ENCODE assay signal across 8 cellular contexts in genomic region chr7:103148131-103148993, GRCh38. TPM values are rescaled to one million over a fixed set of nuclear protein-coding genes. Genes with fewer than 3 reads are reported as not detected.
A peak's percentile ranks its signal among the peaks of the same experiment; 100 is the strongest.
DNase-seq lines count a peak whose midpoint lies in the region; ATAC-seq and TF ChIP-seq lines count a peak whose summit lies in the region.

No MANE protein-coding gene starts in this region.

- H2AFZ ChIP-seq in smooth muscle cell (ENCODE audit: low read depth) = peak overlapping the region; percentile 93

- peaks cover 19% of the 10 kb centered on the region for H3K79me2 ChIP-seq in smooth muscle cell (ENCODE audit: low read depth)

- no peaks in the 10 kb centered on the region for H3K27me3 ChIP-seq in cardiac muscle cell
- no peaks in the 10 kb centered on the region for H3K27me3 ChIP-seq in gastroesophageal sphincter
- H3K27me3 ChIP-seq in smooth muscle cell (ENCODE audit: low read depth) = no peaks in the 10 kb centered on the region

- TF ChIP-seq CTCF in cardiac muscle cell (IDR thresholded peaks at IDR 0.05; ENCODE audit: low read depth, low read length) (no peak), VCaP (conservative IDR thresholded peaks at IDR 0.05) (no peak), gastroesophageal sphincter (IDR thresholded peaks at IDR 0.05) (no peak), smooth muscle cell (IDR thresholded peaks at IDR 0.05; ENCODE audit: borderline replicate concordance, insufficient read depth, poor library complexity, severe bottlenecking) (no peak)

- WGBS in gastroesophageal sphincter (ENCODE audit: low coverage in 1 of 2), 2 donors = 0 to 2% methylated on average over 7 to 13 of the region's 13 CpGs
- WGBS in smooth muscle cell (ENCODE audit: low lambda C conversion rate) = 7% methylated on average over 13 of the region's 13 CpGs

- peak overlapping the region; percentile 91 for H3K9ac ChIP-seq in smooth muscle cell (ENCODE audit: low read depth)

- no peak for ATAC-seq in Right ventricle myocardium inferior
- ATAC-seq in gastroesophageal sphincter = no peak
- ATAC-seq in GM21529 (IDR thresholded peaks at IDR 0.05; ENCODE audit: unreplicated experiment) = no peak

- H3K4me3 ChIP-seq in cardiac muscle cell (peak overlapping the region; percentile 74), gastroesophageal sphincter (peak overlapping the region; percentile 67 to 74), smooth muscle cell (peak overlapping the region; percentile 87)

- H3K36me3 ChIP-seq in cardiac muscle cell (no peaks in the 10 kb centered on the region), gastroesophageal sphincter (no peaks in the 10 kb centered on the region), smooth muscle cell (ENCODE audit: low read depth) (no peaks in the 10 kb centered on the region)

- no peak for TF ChIP-seq POLR2A in gastroesophageal sphincter (IDR thresholded peaks at IDR 0.05)

- intact Hi-C loops in Right ventricle myocardium inferior (cut with DNase I) = loop anchor here (2.0 kb wide), 1 partner anchor 74 kb away; the partner anchor contains the start of genes ARMC10 and FBXL13

- H4K20me1 ChIP-seq in smooth muscle cell (ENCODE audit: low read depth) = no peaks in the 10 kb centered on the region

- no peaks in the 10 kb centered on the region for H3K9me3 ChIP-seq in cardiac muscle cell (ENCODE audit: low read depth)
- H3K9me3 ChIP-seq in gastroesophageal sphincter = no peaks in the 10 kb centered on the region
- no peaks in the 10 kb centered on the region for H3K9me3 ChIP-seq in smooth muscle cell (replicated peaks; ENCODE audit: low read depth)

- H3K27ac ChIP-seq in cardiac muscle cell (peak overlapping the region; percentile 97), VCaP (peak overlapping the region; percentile 96), gastroesophageal sphincter (peak overlapping the region; percentile 82 to 95 (median 94)), smooth muscle cell (ENCODE audit: low read depth) (peak overlapping the region; percentile 92)

- peak in 1 of 2 donors; percentile 12 for DNase-seq in cardiac muscle cell (ENCODE audit: low read depth in 1 of 2, low spot score in 1 of 2)
- no peak for DNase-seq in Right ventricle myocardium inferior (ENCODE audit: missing footprints)
- DNase-seq in smooth muscle cell (lab: John Stamatoyannopoulos, UW; ENCODE audit: unreplicated experiment) = no peak
- no peak for DNase-seq in GM19238 (ENCODE audit: insufficient read length, low spot score)
- no peak for DNase-seq in SHP77 treated with DMSO at 0.1 percent for 48 hours (lab: John Stamatoyannopoulos, UW)

- no peak for TF ChIP-seq EP300 in gastroesophageal sphincter (IDR thresholded peaks at IDR 0.05)

- H3K4me2 ChIP-seq in smooth muscle cell = peak overlapping the region; percentile 91

- H3F3A ChIP-seq in smooth muscle cell (ENCODE audit: low read depth) = peaks cover 8% of the 10 kb centered on the region

- H3K4me1 ChIP-seq in cardiac muscle cell (ENCODE audit: low read depth) (peaks cover 38% of the 10 kb centered on the region), gastroesophageal sphincter (peaks cover 4 to 41% (median 6%) of the 10 kb centered on the region in 3 donors), smooth muscle cell (ENCODE audit: low read depth) (peaks cover 26% of the 10 kb centered on the region)

RNA-seq across cellular contexts. Expression of gene NAPEPLD, which starts 0.5 kb away (rescaled TPM):
- total RNA-seq in cardiac muscle cell (7.0 and 9.2 TPM in 2 replicates), Right ventricle myocardium inferior (13.1 TPM), gastroesophageal sphincter (10 to 100 TPM in 1 of 4 donors, 1 to 10 TPM in 3; 7.1 to 19.1 (median 7.3) TPM), smooth muscle cell (5.6 and 6.2 TPM in 2 replicates)
- polyA plus RNA-seq in cardiac muscle cell (15.7 and 20.4 TPM in 2 replicates), smooth muscle cell (4.1 and 5.2 TPM in 2 replicates)
